Comparison of ENCODE assay signal across 8 cellular contexts in the genomic region with DNA sequence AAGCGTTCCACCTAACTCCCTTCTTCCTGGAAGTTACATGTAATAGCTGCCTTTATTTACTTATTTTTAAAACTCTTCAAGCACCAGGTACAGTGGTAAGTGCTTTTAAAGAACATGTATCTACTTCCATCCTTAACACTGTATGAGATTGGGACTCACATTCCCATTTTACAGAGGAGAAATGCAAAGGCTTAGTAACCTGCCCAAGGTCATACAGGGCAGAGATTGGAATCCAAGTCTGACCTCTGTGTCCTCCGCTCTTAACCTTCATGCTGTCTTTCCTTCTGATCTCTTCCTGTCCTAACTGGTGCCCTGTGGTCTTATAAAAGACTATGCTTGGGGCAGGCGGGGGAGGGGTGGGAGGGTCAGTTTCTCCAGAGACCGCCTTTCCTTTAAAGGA. TPM values are rescaled to one million over a fixed set of nuclear protein-coding genes. Genes with fewer than 3 reads are reported as not detected.
DNase-seq lines count a peak whose midpoint lies in the region; ATAC-seq and TF ChIP-seq lines count a peak whose summit lies in the region.

No MANE protein-coding gene starts in this region.

- TF ChIP-seq POLR2A in esophagus squamous epithelium (IDR thresholded peaks at IDR 0.05): no peak

- peak overlapping the region; percentile 87; the same call in 1 of the 2 replicates for H3K9ac ChIP-seq in DND-41 (ENCODE audit: low read depth, low read length)

- 42 to 55% methylated on average over 4 of the region's 4 CpGs for WGBS in esophagus squamous epithelium, 2 donors

- H3K4me3 ChIP-seq in DND-41 (ENCODE audit: low read depth in 1 of 2, low read length in 2 of 2) (peak overlapping the region in 1 of 2 experiments; percentile 77; a peak in 3 of 4 replicates), esophagus squamous epithelium (peak overlapping the region; percentile 66 to 97 (median 96))

- H4K20me1 ChIP-seq in DND-41 (ENCODE audit: insufficient read depth, low read length): peaks cover 43% of the 10 kb centered on the region

- ATAC-seq in DND-41 (ENCODE audit: insufficient read depth, low read depth): no peak
- ATAC-seq in GM19397 (IDR thresholded peaks at IDR 0.05; ENCODE audit: unreplicated experiment): no peak

- H3K79me2 ChIP-seq in DND-41 (ENCODE audit: insufficient read depth, low read length): peaks cover 66% of the 10 kb centered on the region

- no peak overlapping the region for H2AFZ ChIP-seq in DND-41 (ENCODE audit: low read depth, low read length)

- peaks cover 18% of the 10 kb centered on the region for H3K4me1 Mint-ChIP-seq in progenitor cell of endocrine pancreas (ENCODE audit: low read depth)

- H3K4me1 ChIP-seq in DND-41 (ENCODE audit: insufficient read depth, low read length): peaks cover 32% of the 10 kb centered on the region
- H3K4me1 ChIP-seq in esophagus squamous epithelium: peaks cover 7 to 69% (median 22%) of the 10 kb centered on the region in 3 donors

- no peaks in the 10 kb centered on the region for H3K9me3 Mint-ChIP-seq in progenitor cell of endocrine pancreas (ENCODE audit: low read depth)

- H3K36me3 Mint-ChIP-seq in progenitor cell of endocrine pancreas (ENCODE audit: insufficient read depth): no peaks in the 10 kb centered on the region

- peak overlapping the region; percentile 84 for H3K4me2 ChIP-seq in DND-41 (ENCODE audit: insufficient read depth, low read length)

- H3K27ac Mint-ChIP-seq in progenitor cell of endocrine pancreas: peak overlapping the region; percentile 86

- H3K9me3 ChIP-seq in DND-41 (ENCODE audit: insufficient read depth, low read length, severe bottlenecking) (no peaks in the 10 kb centered on the region), esophagus squamous epithelium (no peaks in the 10 kb centered on the region)

- TF ChIP-seq CTCF in DND-41 (IDR thresholded peaks at IDR 0.05; ENCODE audit: borderline replicate concordance, extremely low read depth, low read length, poor library complexity, severe bottlenecking): no peak
- no peak for TF ChIP-seq CTCF in esophagus squamous epithelium (IDR thresholded peaks at IDR 0.05)
- no peak for TF ChIP-seq CTCF in progenitor cell of endocrine pancreas (IDR thresholded peaks at IDR 0.05; ENCODE audit: unreplicated experiment)

- no peaks in the 10 kb centered on the region for H3K36me3 ChIP-seq in DND-41 (ENCODE audit: insufficient read depth, low read length)
- H3K36me3 ChIP-seq in esophagus squamous epithelium: no peaks in the 10 kb centered on the region

- DNase-seq in DND-41 (no peak), RKO (ENCODE audit: low spot score) (peak; percentile 45), esophagus squamous epithelium (lab: John Stamatoyannopoulos, UW) (no peak), progenitor cell of endocrine pancreas (ENCODE audit: low spot score, unreplicated experiment) (no peak), SK-N-DZ (ENCODE audit: low spot score) (no peak), DMS153 (lab: John Stamatoyannopoulos, UW) (no peak)
- DNase-seq in stimulated activated CD4-positive, alpha-beta T cell treated with anti-CD3 and anti-CD28 coated beads, Interleukin-2, amount 100 ng/mL, for 24 hours: no peak

- H3K4me3 Mint-ChIP-seq in progenitor cell of endocrine pancreas (ENCODE audit: low read depth): peak overlapping the region; percentile 87

- H3K27me3 ChIP-seq in DND-41 (ENCODE audit: insufficient read depth, low read length, poor library complexity) (no peaks in the 10 kb centered on the region), esophagus squamous epithelium (no peaks in the 10 kb centered on the region)

- intact Hi-C loops in esophagus squamous epithelium (cut with DNase I): no loop called here

- H3K27ac ChIP-seq in DND-41 (ENCODE audit: low read length) (no peak overlapping the region), esophagus squamous epithelium (peak overlapping the region; percentile 93 to 96 (median 96))

- no peaks in the 10 kb centered on the region for H3K27me3 Mint-ChIP-seq in progenitor cell of endocrine pancreas

RNA-seq across cellular contexts. Expression of gene B4GALT5, which starts 1.6 kb away (rescaled TPM):
- total RNA-seq in esophagus squamous epithelium (10 to 100 TPM; 24.1 to 34.2 (median 25.7) TPM), progenitor cell of endocrine pancreas (58.6 and 58.8 TPM in 2 replicates)
- 47.7 and 55.0 TPM in 2 replicates for polyA plus RNA-seq in SK-N-DZ (2014; cell fraction: cytosol; rRNA removed)
- 15.2 and 18.9 TPM in 2 replicates for polyA plus RNA-seq in SK-N-DZ (2014; cell fraction: nucleus; rRNA removed)
